ENCODE assay signal across 2 cellular contexts in the genomic region with DNA sequence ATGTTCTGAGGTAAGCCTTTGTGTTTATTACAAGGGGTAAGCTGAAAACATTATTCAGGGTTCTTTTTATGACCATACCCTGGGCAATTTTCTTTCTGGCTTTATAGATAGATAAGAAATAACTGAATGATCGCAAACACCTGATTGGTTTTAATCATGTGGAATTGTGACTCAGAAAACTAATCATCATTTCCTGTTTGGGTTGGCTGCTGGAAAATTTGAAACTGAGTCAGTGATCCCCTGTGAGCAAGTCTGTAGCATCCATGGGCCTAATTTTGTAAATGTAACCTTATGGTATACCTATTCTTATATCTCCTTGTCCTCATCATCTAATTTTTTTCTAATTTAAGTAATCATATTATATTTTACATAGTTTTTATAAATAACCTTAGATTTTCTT.
TF ChIP-seq lines count a peak whose summit lies in the region.

No MANE protein-coding gene starts in this region.

TF ChIP-seq in SK-N-SH, 30 proteins besides CTCF, POLR2A, EP300 and RAD21 (continued from another document):
- no peak for TF ChIP-seq POLR2AphosphoS5 (IDR thresholded peaks at IDR 0.05; ENCODE audit: low read depth, low read length)
- TF ChIP-seq, protein P1, sequence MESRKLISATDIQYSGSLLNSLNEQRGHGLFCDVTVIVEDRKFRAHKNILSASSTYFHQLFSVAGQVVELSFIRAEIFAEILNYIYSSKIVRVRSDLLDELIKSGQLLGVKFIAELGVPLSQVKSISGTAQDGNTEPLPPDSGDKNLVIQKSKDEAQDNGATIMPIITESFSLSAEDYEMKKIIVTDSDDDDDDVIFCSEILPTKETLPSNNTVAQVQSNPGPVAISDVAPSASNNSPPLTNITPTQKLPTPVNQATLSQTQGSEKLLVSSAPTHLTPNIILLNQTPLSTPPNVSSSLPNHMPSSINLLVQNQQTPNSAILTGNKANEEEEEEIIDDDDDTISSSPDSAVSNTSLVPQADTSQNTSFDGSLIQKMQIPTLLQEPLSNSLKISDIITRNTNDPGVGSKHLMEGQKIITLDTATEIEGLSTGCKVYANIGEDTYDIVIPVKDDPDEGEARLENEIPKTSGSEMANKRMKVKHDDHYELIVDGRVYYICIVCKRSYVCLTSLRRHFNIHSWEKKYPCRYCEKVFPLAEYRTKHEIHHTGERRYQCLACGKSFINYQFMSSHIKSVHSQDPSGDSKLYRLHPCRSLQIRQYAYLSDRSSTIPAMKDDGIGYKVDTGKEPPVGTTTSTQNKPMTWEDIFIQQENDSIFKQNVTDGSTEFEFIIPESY (IDR thresholded peaks at IDR 0.05; ENCODE audit: borderline replicate concordance, low read depth): no peak
- TF ChIP-seq, protein P2, sequence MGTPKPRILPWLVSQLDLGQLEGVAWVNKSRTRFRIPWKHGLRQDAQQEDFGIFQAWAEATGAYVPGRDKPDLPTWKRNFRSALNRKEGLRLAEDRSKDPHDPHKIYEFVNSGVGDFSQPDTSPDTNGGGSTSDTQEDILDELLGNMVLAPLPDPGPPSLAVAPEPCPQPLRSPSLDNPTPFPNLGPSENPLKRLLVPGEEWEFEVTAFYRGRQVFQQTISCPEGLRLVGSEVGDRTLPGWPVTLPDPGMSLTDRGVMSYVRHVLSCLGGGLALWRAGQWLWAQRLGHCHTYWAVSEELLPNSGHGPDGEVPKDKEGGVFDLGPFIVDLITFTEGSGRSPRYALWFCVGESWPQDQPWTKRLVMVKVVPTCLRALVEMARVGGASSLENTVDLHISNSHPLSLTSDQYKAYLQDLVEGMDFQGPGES (IDR thresholded peaks at IDR 0.05; ENCODE audit: low read depth, low read length): no peak
- TF ChIP-seq TCF12 (IDR thresholded peaks at IDR 0.05): peak; percentile 11; the same call in 1 of the 2 replicates

TF ChIP-seq in SK-N-SH treated with all-trans-retinoic acid at 6 μM for 48 hours, 23 proteins besides CTCF, POLR2A, EP300 and RAD21:
- TF ChIP-seq, protein P3, sequence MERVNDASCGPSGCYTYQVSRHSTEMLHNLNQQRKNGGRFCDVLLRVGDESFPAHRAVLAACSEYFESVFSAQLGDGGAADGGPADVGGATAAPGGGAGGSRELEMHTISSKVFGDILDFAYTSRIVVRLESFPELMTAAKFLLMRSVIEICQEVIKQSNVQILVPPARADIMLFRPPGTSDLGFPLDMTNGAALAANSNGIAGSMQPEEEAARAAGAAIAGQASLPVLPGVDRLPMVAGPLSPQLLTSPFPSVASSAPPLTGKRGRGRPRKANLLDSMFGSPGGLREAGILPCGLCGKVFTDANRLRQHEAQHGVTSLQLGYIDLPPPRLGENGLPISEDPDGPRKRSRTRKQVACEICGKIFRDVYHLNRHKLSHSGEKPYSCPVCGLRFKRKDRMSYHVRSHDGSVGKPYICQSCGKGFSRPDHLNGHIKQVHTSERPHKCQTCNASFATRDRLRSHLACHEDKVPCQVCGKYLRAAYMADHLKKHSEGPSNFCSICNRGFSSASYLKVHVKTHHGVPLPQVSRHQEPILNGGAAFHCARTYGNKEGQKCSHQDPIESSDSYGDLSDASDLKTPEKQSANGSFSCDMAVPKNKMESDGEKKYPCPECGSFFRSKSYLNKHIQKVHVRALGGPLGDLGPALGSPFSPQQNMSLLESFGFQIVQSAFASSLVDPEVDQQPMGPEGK (CRISPR knock-in tag; IDR thresholded peaks at IDR 0.05; ENCODE audit: borderline replicate concordance): no peak
- TF ChIP-seq ESRRG (CRISPR knock-in tag; IDR thresholded peaks at IDR 0.05): no peak
- no peak for TF ChIP-seq RARB (CRISPR knock-in tag; IDR thresholded peaks at IDR 0.05)
